ENCODE assay signal across 28 cellular contexts in genomic region chr14:101544550-101544949, GRCh38.
"Had no signal": no experiment of that assay in that cellular context is flagged by ENCODE, and none has a peak within 500 bp of the region (broad histone marks: within the 10 kb centered on the region; RNA-seq: fewer than 3 reads in every experiment).

No MANE protein-coding gene starts in this region.

- H3K9me3 Mint-ChIP-seq: stimulated activated memory B cell treated with anti-CD40 and anti-IgM and Interleukin-4, amounts not matched to agents 10 μg/mL and 1 μg/mL and 100 μg/mL, for 72 hours; type B pancreatic cell had no signal

- H3K27me3 ChIP-seq: testis, thyroid gland, tibial nerve, transverse colon, upper lobe of right lung, uterus, vagina had no signal

- H3K27me3 Mint-ChIP-seq: stimulated activated memory B cell treated with anti-CD40 and anti-IgM and Interleukin-4, amounts not matched to agents 10 μg/mL and 1 μg/mL and 100 μg/mL, for 72 hours; stimulated activated naive CD8-positive, alpha-beta T cell treated with anti-CD3 and anti-CD28 coated beads, Interleukin-15, Interleukin-2, amounts not matched to agents 100 ng/mL and 50 ng/mL, for 24 hours had no signal

- H3K4me3 Mint-ChIP-seq: stimulated activated effector memory CD8-positive, alpha-beta T cell treated with anti-CD3 and anti-CD28 coated beads, Interleukin-12 subunit alpha, Interleukin-12 subunit beta, amount 100 ng/mL, for 72 hours; stimulated activated memory B cell treated with anti-CD40 and anti-IgM and Interleukin-4, amounts not matched to agents 10 μg/mL and 1 μg/mL and 100 μg/mL, for 72 hours; stimulated activated naive CD8-positive, alpha-beta T cell treated with anti-CD3 and anti-CD28 coated beads, Interleukin-15, amount 100 ng/mL, for 72 hours; stimulated activated naive CD8-positive, alpha-beta T cell treated with anti-CD3 and anti-CD28 coated beads, Interleukin-15, Interleukin-2, amounts not matched to agents 100 ng/mL and 50 ng/mL, for 24 hours; type B pancreatic cell had no signal

- FAIRE-seq: urothelium cell line had no signal

- H3K9me3 ChIP-seq: suprapubic skin, testis, thoracic aorta, thyroid gland, tibial artery, transverse colon, upper lobe of left lung, upper lobe of right lung, uterus, vagina had no signal

- H3K36me3 Mint-ChIP-seq: stimulated activated effector memory CD8-positive, alpha-beta T cell treated with anti-CD3 and anti-CD28 coated beads, Interleukin-12 subunit alpha, Interleukin-12 subunit beta, amount 100 ng/mL, for 72 hours; stimulated activated memory B cell treated with anti-CD40 and anti-IgM and Interleukin-4, amounts not matched to agents 10 μg/mL and 1 μg/mL and 100 μg/mL, for 72 hours; type B pancreatic cell had no signal

- ATAC-seq: stimulated activated effector memory CD8-positive, alpha-beta T cell treated with anti-CD3 and anti-CD28 coated beads, Interleukin-12 subunit alpha, Interleukin-12 subunit beta, amount 100 ng/mL, for 72 hours; stimulated activated memory B cell treated with anti-CD40 and anti-IgM and Interleukin-4, amounts not matched to agents 10 μg/mL and 1 μg/mL and 100 μg/mL, for 72 hours; stimulated activated naive CD8-positive, alpha-beta T cell treated with anti-CD3 and anti-CD28 coated beads, Interleukin-15, amount 100 ng/mL, for 72 hours; stimulated activated naive CD8-positive, alpha-beta T cell treated with anti-CD3 and anti-CD28 coated beads, Interleukin-15, Interleukin-2, amounts not matched to agents 100 U/mL and 50 U/mL, for 24 hours; upper lobe of right lung had no signal

- H3K4me1 Mint-ChIP-seq: stimulated activated effector memory CD8-positive, alpha-beta T cell treated with anti-CD3 and anti-CD28 coated beads, Interleukin-12 subunit alpha, Interleukin-12 subunit beta, amount 100 ng/mL, for 72 hours; stimulated activated memory B cell treated with anti-CD40 and anti-IgM and Interleukin-4, amounts not matched to agents 10 μg/mL and 1 μg/mL and 100 μg/mL, for 72 hours; stimulated activated naive CD8-positive, alpha-beta T cell treated with anti-CD3 and anti-CD28 coated beads, Interleukin-15, amount 100 ng/mL, for 72 hours had no signal

- H3K27ac ChIP-seq: stomach, suprapubic skin, testis, thoracic aorta, thyroid gland, tibial artery, tibial nerve, transverse colon, upper lobe of left lung, upper lobe of right lung, uterus, vagina had no signal

- H3K27ac Mint-ChIP-seq: stimulated activated effector memory CD8-positive, alpha-beta T cell treated with anti-CD3 and anti-CD28 coated beads, Interleukin-12 subunit alpha, Interleukin-12 subunit beta, amount 100 ng/mL, for 72 hours; stimulated activated memory B cell treated with anti-CD40 and anti-IgM and Interleukin-4, amounts not matched to agents 10 μg/mL and 1 μg/mL and 100 μg/mL, for 72 hours; stimulated activated naive CD8-positive, alpha-beta T cell treated with anti-CD3 and anti-CD28 coated beads, Interleukin-15, Interleukin-2, amounts not matched to agents 100 ng/mL and 50 ng/mL, for 24 hours; type B pancreatic cell had no signal

- H3K4me1 ChIP-seq: stomach, suprapubic skin, testis, thyroid gland, tibial artery, tibial nerve, upper lobe of left lung, upper lobe of right lung, uterus, vagina had no signal

- H3K4me3 ChIP-seq: stomach, suprapubic skin, testis, thoracic aorta, thyroid gland, tibial artery, tibial nerve, transverse colon, upper lobe of left lung, upper lobe of right lung, uterus, vagina had no signal

- DNase-seq: stimulated activated CD4-positive, alpha-beta T cell treated with anti-CD3 and anti-CD28 coated beads, Interleukin-2, amount 100 ng/mL, for 48 hours; stimulated activated CD4-positive, alpha-beta T cell treated with anti-CD3 and anti-CD28 coated beads, Interleukin-4, amount 100 ng/mL, for 1 hour; stimulated activated CD4-positive, alpha-beta T cell treated with anti-CD3 and anti-CD28 coated beads, Interleukin-4, amount 100 ng/mL, for 24 hours; stimulated activated CD4-positive, alpha-beta T cell treated with anti-CD3 and anti-CD28 coated beads, Interleukin-4, amount 100 ng/mL, for 4 hours; stimulated activated CD8-positive, alpha-beta memory T cell treated with anti-CD3 and anti-CD28 coated beads, Interleukin-4, amount 100 ng/mL, for 48 hours; stimulated activated naive CD4-positive, alpha-beta T cell; stimulated activated naive CD4-positive, alpha-beta T cell treated with Interleukin-2 at 50 U/mL for 16 hours; stimulated activated naive CD8-positive, alpha-beta T cell treated with anti-CD3 and anti-CD28 coated beads, Interleukin-15, amount 100 ng/mL, for 72 hours; stimulated activated naive CD8-positive, alpha-beta T cell treated with anti-CD3 and anti-CD28 coated beads, Interleukin-15, Interleukin-2, amounts not matched to agents 100 U/mL and 50 U/mL, for 24 hours; stomach; substantia nigra; thyroid gland; tibial artery; transverse colon; trophoblast cell; upper lobe of left lung; upper lobe of right lung; uterus had no signal

- H3K36me3 ChIP-seq: stomach, suprapubic skin, thoracic aorta, thyroid gland, tibial artery, tibial nerve, transverse colon, upper lobe of left lung, upper lobe of right lung, uterus, vagina had no signal
